1 cellular context compared by ENCODE assay signal in the genomic region with DNA sequence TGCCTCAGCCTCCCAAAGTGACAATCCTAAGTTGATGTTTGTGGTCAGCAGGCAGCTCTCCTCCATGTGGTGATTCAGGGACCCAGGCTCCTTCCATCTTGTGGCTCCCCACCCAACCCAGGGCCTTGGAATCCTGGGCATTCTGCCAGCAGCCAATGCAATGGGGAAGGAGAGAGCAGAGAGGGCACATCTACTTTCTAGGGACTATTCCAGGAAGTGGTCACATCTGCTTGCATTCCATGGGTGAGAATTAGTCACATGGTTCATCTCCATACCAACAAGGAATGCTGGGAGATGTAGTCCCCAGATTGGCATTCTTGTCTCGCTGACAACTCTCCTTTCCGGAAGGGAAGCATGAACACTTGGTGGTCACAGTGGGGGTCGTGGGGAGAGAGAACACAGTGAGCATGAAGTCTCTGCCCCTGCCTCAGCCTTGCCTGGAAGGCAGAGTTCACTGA.
TF ChIP-seq lines count a peak whose summit lies in the region.

No MANE protein-coding gene starts in this region.

TF ChIP-seq in H1, 55 proteins besides CTCF, POLR2A, EP300 and RAD21 (continued from another document):
- TF ChIP-seq, protein P1, sequence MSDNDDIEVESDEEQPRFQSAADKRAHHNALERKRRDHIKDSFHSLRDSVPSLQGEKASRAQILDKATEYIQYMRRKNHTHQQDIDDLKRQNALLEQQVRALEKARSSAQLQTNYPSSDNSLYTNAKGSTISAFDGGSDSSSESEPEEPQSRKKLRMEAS (IDR thresholded peaks at IDR 0.05): no peak
- TF ChIP-seq TEAD4 (IDR thresholded peaks at IDR 0.05; ENCODE audit: low read depth, low read length) (peak; percentile 97), HDAC2 (IDR thresholded peaks at IDR 0.05; ENCODE audit: borderline replicate concordance in 1 of 2, low read depth in 2 of 2, low read length in 2 of 2) (no peak), TBP (IDR thresholded peaks at IDR 0.05; ENCODE audit: low read depth, low read length) (no peak; the same call in 1 of the 2 replicates), FOSL1 (IDR thresholded peaks at IDR 0.05; ENCODE audit: insufficient read depth, low read depth, low read length) (no peak), CBX5 (IDR thresholded peaks at IDR 0.05; ENCODE audit: low read depth, low read length) (no peak), BCL11A (IDR thresholded peaks at IDR 0.05; ENCODE audit: low read depth in 2 of 2, low read length in 2 of 2) (no peak), JUND (IDR thresholded peaks at IDR 0.05; ENCODE audit: low read length) (no peak), TAF1 (IDR thresholded peaks at IDR 0.05; ENCODE audit: low read depth, low read length) (peak; percentile 70), MAFK (IDR thresholded peaks at IDR 0.05; ENCODE audit: low read depth, low read length) (no peak), RBBP5 (IDR thresholded peaks at IDR 0.05; ENCODE audit: borderline replicate concordance, low read depth, low read length) (no peak), CBX8 (IDR thresholded peaks at IDR 0.05; ENCODE audit: borderline replicate concordance, low read depth, low read length) (no peak), EZH2 (IDR thresholded peaks at IDR 0.05; ENCODE audit: low read depth, low read length, severe bottlenecking) (no peak), KDM1A (IDR thresholded peaks at IDR 0.05; ENCODE audit: borderline replicate concordance, low read length) (0 out of 2 replicates have a peak, but pooled peaks have one; percentile 19), POU5F1 (IDR thresholded peaks at IDR 0.05; ENCODE audit: low read depth, low read length) (no peak), SP2 (IDR thresholded peaks at IDR 0.05; ENCODE audit: low read length) (no peak), TCF12 (IDR thresholded peaks at IDR 0.05; ENCODE audit: low read depth, low read length) (0 out of 2 replicates have a peak, but pooled peaks have one; percentile 14), SRF (IDR thresholded peaks at IDR 0.05; ENCODE audit: low read depth, low read length) (no peak), PHF8 (conservative IDR thresholded peaks at IDR 0.05; ENCODE audit: low read depth, low read length) (no peak), GABPA (IDR thresholded peaks at IDR 0.05; ENCODE audit: borderline replicate concordance, insufficient read depth, low read length) (no peak), SIRT6 (IDR thresholded peaks at IDR 0.05; ENCODE audit: low read length) (no peak), SP4 (IDR thresholded peaks at IDR 0.05; ENCODE audit: low read length) (no peak), SAP30 (IDR thresholded peaks at IDR 0.05; ENCODE audit: insufficient read depth, insufficient replicate concordance, low read length) (no peak), HDAC6 (IDR thresholded peaks at IDR 0.05; ENCODE audit: low read depth, low read length) (no peak), KDM4A (IDR thresholded peaks at IDR 0.05; ENCODE audit: low read depth, low read length, severe bottlenecking) (no peak), RXRA (IDR thresholded peaks at IDR 0.05; ENCODE audit: insufficient read depth, low read depth, low read length) (no peak), EGR1 (IDR thresholded peaks at IDR 0.05; ENCODE audit: borderline replicate concordance, low read depth, low read length) (no peak), NANOG (IDR thresholded peaks at IDR 0.05; ENCODE audit: insufficient read depth, low read depth, low read length, poor library complexity, severe bottlenecking) (no peak), SIX5 (IDR thresholded peaks at IDR 0.05; ENCODE audit: low read depth, low read length) (peak; percentile 87), SIN3A (conservative IDR thresholded peaks at IDR 0.05 in 1 of 2, IDR thresholded peaks at IDR 0.05 in 1 of 2; ENCODE audit: low read depth in 1 of 2, low read length in 2 of 2) (peak in 1 of 2 experiments; percentile 72; a peak in 2 of 4 replicates), POLR2AphosphoS5 (IDR thresholded peaks at IDR 0.05; ENCODE audit: low read depth, low read length) (peak; percentile 45; the same call in 1 of the 2 replicates), NRF1 (IDR thresholded peaks at IDR 0.05; ENCODE audit: low read depth, low read length) (no peak), RNF2 (IDR thresholded peaks at IDR 0.05; ENCODE audit: borderline replicate concordance, low read depth, low read length, missing control alignments, poor library complexity, severe bottlenecking) (no peak), TAF7 (optimal IDR thresholded peaks at IDR 0.05; ENCODE audit: borderline replicate concordance, low read depth, low read length) (no peak), CREB1 (IDR thresholded peaks at IDR 0.05) (peak; percentile 55; the same call in 1 of the 2 replicates), SP1 (IDR thresholded peaks at IDR 0.05; ENCODE audit: low read depth, low read length) (0 out of 2 replicates have a peak, but pooled peaks have one; percentile 19), SUZ12 (IDR thresholded peaks at IDR 0.05; ENCODE audit: low read length) (no peak), RFX5 (IDR thresholded peaks at IDR 0.05; ENCODE audit: borderline replicate concordance, low read depth, low read length) (no peak), CHD2 (IDR thresholded peaks at IDR 0.05; ENCODE audit: low read length) (0 out of 2 replicates have a peak, but pooled peaks have one; percentile 39), ASH2L (IDR thresholded peaks at IDR 0.05; ENCODE audit: low read length) (no peak), JUN (IDR thresholded peaks at IDR 0.05; ENCODE audit: low read depth, low read length) (no peak), KDM5A (IDR thresholded peaks at IDR 0.05; ENCODE audit: low read length) (no peak)
- TF ChIP-seq, protein P2, sequence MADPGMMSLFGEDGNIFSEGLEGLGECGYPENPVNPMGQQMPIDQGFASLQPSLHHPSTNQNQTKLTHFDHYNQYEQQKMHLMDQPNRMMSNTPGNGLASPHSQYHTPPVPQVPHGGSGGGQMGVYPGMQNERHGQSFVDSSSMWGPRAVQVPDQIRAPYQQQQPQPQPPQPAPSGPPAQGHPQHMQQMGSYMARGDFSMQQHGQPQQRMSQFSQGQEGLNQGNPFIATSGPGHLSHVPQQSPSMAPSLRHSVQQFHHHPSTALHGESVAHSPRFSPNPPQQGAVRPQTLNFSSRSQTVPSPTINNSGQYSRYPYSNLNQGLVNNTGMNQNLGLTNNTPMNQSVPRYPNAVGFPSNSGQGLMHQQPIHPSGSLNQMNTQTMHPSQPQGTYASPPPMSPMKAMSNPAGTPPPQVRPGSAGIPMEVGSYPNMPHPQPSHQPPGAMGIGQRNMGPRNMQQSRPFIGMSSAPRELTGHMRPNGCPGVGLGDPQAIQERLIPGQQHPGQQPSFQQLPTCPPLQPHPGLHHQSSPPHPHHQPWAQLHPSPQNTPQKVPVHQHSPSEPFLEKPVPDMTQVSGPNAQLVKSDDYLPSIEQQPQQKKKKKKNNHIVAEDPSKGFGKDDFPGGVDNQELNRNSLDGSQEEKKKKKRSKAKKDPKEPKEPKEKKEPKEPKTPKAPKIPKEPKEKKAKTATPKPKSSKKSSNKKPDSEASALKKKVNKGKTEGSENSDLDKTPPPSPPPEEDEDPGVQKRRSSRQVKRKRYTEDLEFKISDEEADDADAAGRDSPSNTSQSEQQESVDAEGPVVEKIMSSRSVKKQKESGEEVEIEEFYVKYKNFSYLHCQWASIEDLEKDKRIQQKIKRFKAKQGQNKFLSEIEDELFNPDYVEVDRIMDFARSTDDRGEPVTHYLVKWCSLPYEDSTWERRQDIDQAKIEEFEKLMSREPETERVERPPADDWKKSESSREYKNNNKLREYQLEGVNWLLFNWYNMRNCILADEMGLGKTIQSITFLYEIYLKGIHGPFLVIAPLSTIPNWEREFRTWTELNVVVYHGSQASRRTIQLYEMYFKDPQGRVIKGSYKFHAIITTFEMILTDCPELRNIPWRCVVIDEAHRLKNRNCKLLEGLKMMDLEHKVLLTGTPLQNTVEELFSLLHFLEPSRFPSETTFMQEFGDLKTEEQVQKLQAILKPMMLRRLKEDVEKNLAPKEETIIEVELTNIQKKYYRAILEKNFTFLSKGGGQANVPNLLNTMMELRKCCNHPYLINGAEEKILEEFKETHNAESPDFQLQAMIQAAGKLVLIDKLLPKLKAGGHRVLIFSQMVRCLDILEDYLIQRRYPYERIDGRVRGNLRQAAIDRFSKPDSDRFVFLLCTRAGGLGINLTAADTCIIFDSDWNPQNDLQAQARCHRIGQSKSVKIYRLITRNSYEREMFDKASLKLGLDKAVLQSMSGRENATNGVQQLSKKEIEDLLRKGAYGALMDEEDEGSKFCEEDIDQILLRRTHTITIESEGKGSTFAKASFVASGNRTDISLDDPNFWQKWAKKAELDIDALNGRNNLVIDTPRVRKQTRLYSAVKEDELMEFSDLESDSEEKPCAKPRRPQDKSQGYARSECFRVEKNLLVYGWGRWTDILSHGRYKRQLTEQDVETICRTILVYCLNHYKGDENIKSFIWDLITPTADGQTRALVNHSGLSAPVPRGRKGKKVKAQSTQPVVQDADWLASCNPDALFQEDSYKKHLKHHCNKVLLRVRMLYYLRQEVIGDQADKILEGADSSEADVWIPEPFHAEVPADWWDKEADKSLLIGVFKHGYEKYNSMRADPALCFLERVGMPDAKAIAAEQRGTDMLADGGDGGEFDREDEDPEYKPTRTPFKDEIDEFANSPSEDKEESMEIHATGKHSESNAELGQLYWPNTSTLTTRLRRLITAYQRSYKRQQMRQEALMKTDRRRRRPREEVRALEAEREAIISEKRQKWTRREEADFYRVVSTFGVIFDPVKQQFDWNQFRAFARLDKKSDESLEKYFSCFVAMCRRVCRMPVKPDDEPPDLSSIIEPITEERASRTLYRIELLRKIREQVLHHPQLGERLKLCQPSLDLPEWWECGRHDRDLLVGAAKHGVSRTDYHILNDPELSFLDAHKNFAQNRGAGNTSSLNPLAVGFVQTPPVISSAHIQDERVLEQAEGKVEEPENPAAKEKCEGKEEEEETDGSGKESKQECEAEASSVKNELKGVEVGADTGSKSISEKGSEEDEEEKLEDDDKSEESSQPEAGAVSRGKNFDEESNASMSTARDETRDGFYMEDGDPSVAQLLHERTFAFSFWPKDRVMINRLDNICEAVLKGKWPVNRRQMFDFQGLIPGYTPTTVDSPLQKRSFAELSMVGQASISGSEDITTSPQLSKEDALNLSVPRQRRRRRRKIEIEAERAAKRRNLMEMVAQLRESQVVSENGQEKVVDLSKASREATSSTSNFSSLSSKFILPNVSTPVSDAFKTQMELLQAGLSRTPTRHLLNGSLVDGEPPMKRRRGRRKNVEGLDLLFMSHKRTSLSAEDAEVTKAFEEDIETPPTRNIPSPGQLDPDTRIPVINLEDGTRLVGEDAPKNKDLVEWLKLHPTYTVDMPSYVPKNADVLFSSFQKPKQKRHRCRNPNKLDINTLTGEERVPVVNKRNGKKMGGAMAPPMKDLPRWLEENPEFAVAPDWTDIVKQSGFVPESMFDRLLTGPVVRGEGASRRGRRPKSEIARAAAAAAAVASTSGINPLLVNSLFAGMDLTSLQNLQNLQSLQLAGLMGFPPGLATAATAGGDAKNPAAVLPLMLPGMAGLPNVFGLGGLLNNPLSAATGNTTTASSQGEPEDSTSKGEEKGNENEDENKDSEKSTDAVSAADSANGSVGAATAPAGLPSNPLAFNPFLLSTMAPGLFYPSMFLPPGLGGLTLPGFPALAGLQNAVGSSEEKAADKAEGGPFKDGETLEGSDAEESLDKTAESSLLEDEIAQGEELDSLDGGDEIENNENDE (IDR thresholded peaks at IDR 0.05; ENCODE audit: insufficient replicate concordance, low read length): no peak
- TF ChIP-seq, protein P3, sequence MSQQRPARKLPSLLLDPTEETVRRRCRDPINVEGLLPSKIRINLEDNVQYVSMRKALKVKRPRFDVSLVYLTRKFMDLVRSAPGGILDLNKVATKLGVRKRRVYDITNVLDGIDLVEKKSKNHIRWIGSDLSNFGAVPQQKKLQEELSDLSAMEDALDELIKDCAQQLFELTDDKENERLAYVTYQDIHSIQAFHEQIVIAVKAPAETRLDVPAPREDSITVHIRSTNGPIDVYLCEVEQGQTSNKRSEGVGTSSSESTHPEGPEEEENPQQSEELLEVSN (IDR thresholded peaks at IDR 0.05): no peak
- TF ChIP-seq, protein P4, sequence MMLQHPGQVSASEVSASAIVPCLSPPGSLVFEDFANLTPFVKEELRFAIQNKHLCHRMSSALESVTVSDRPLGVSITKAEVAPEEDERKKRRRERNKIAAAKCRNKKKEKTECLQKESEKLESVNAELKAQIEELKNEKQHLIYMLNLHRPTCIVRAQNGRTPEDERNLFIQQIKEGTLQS (IDR thresholded peaks at IDR 0.05; ENCODE audit: insufficient read depth, low read depth, low read length): 0 out of 2 replicates have a peak, but pooled peaks have one; percentile 68
